10 cellular contexts compared by ENCODE assay signal in the genomic region with DNA sequence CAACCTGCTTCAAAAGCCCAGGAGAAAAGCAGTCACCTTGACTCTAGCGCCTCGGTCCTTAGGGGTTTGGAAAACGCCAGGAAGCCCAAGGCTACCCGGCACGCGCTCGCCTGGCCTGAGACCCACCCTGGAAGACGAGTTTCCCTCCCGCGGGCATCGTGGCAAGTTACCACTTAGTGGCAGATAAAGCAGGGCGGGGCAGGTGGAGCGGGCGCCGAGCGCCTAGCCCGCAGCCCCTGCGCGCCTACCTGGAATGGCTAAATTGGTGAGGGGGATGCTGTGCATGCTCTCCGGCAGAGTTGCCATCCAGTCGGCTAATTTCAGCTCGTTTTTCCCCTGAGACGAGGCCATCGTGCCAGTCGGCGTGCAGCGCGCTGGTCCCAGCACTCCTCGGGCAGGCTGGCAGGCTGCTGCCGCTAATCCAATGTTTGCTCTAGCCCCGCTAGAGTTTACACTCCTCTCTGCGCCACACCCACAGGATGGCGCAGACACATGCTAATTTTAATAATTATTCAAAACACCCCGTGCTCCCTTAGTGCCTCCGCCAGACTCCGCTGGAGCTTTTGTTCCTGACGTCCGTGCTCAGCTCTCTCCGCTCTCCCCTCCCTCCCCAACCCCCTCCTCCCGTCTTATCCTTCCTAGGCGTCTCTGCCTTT. TPM values are rescaled to one million over a fixed set of nuclear protein-coding genes. Genes with fewer than 3 reads are reported as not detected.
DNase-seq lines count a peak whose midpoint lies in the region; ATAC-seq, FAIRE-seq and TF ChIP-seq lines count a peak whose summit lies in the region.
"Had no signal": no experiment of that assay in that cellular context is flagged by ENCODE, and none has a peak within 500 bp of the region (broad histone marks: within the 10 kb centered on the region; RNA-seq: fewer than 3 reads in every experiment).

A gene with protein sequence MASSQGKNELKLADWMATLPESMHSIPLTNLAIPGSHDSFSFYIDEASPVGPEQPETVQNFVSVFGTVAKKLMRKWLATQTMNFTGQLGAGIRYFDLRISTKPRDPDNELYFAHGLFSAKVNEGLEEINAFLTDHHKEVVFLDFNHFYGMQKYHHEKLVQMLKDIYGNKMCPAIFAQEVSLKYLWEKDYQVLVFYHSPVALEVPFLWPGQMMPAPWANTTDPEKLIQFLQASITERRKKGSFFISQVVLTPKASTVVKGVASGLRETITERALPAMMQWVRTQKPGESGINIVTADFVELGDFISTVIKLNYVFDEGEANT (minus strand): TSS at position 426 of the 656 bp plus-strand sequence. CDS start 75 bp downstream, at position 351.

- no peak for TF ChIP-seq RAD21 in HepG2 (CRISPR knock-in tag; IDR thresholded peaks at IDR 0.05)

- H3K36me3 ChIP-seq in A673 (ENCODE audit: insufficient read depth, low read length, poor library complexity, severe bottlenecking) = no peaks in the 10 kb centered on the region
- H3K36me3 ChIP-seq in HepG2 (replicated peaks in 1 of 2; ENCODE audit: control insufficient read depth in 1 of 2, insufficient read depth in 2 of 2, low read length in 2 of 2) = no peaks in the 10 kb centered on the region
- H3K36me3 ChIP-seq in urinary bladder (ENCODE audit: insufficient read depth) = no peaks in the 10 kb centered on the region
- no peaks in the 10 kb centered on the region for H3K36me3 ChIP-seq in Karpas-422 (ENCODE audit: insufficient read depth, low read length)
- H3K36me3 ChIP-seq: SJSA1 had no signal

- TF ChIP-seq EP300 in HepG2 (IDR thresholded peaks at IDR 0.05; ENCODE audit: low read depth in 2 of 2, low read length in 2 of 2) (no peak), HepG2 (CRISPR knock-in tag; IDR thresholded peaks at IDR 0.05; ENCODE audit: borderline replicate concordance) (no peak)

- POLR2A ChIA-PET in A673 (lab: Charles Lee; ENCODE audit: low non-redundant PET) (no interaction called here), HepG2 (lab: Yijun Ruan, JAX) (no interaction called here)

- H3K79me2 ChIP-seq in HepG2 (ENCODE audit: insufficient read depth, low read length) (no peaks in the 10 kb centered on the region), Karpas-422 (ENCODE audit: low read length) (no peaks in the 10 kb centered on the region)

- FAIRE-seq in HepG2 (lab: Jason Lieb, UNC) = no peak

- H3K9me2 ChIP-seq in Karpas-422 (replicated peaks; ENCODE audit: insufficient read depth, low read length) = no peaks in the 10 kb centered on the region

- TF ChIP-seq CTCF in A673 (conservative IDR thresholded peaks at IDR 0.05; ENCODE audit: low read depth, low read length) (no peak), cardiac fibroblast (IDR thresholded peaks at IDR 0.05; ENCODE audit: low read depth, low read length) (no peak), HepG2 (CRISPR knock-in tag; IDR thresholded peaks at IDR 0.05) (no peak)

- intact Hi-C loops in A673 (cut with micrococcal nuclease; ENCODE audit: unreplicated experiment) (no loop called here), HepG2 (cut with micrococcal nuclease; ENCODE audit: unreplicated experiment) (no loop called here)

- H3K4me3 ChIP-seq in A673 (ENCODE audit: low read depth, low read length, poor library complexity, severe bottlenecking) = peak within 1 kb of the TSS; percentile 45
- H3K4me3 ChIP-seq in cardiac fibroblast (replicated peaks in 1 of 2; ENCODE audit: low read depth in 2 of 2, low read length in 2 of 2) = peak within 1 kb of the TSS; percentile 56 to 98
- H3K4me3 ChIP-seq in HepG2 (replicated peaks in 1 of 3; ENCODE audit: insufficient read depth in 1 of 3, low read depth in 2 of 3, low read length in 3 of 3) = peak within 1 kb of the TSS in 1 of 3 experiments; percentile 13; a peak in 1 of 6 replicates
- peak within 1 kb of the TSS; percentile 23 for H3K4me3 ChIP-seq in urinary bladder (ENCODE audit: low read depth, low read length)
- H3K4me3 ChIP-seq in Karpas-422 (ENCODE audit: low read length) = no peak within 1 kb of the TSS
- H3K4me3 ChIP-seq: SJSA1 had no signal

- ATAC-seq in HepG2 = peak; percentile 90
- ATAC-seq: naive thymus-derived CD8-positive, alpha-beta T cell had no signal

- peak within 1 kb of the TSS; percentile 45; the same call in 1 of the 2 replicates for H3K4me2 ChIP-seq in HepG2 (ENCODE audit: low read depth, low read length)
- H3K4me2 ChIP-seq in Karpas-422 (ENCODE audit: low read depth, low read length, poor library complexity, severe bottlenecking) = no peak within 1 kb of the TSS

- no peaks in the 10 kb centered on the region for H4K20me1 ChIP-seq in HepG2 (ENCODE audit: insufficient read depth, low read length)
- no peaks in the 10 kb centered on the region for H4K20me1 ChIP-seq in Karpas-422 (ENCODE audit: insufficient read depth, low read depth, low read length)

- H3K27me3 ChIP-seq in A673 (replicated peaks; ENCODE audit: insufficient read depth, low read depth, low read length, poor library complexity) (peaks cover 13% of the 10 kb centered on the region), HepG2 (ENCODE audit: control insufficient read depth in 1 of 2, insufficient read depth in 2 of 2, low read length in 2 of 2) (peaks cover 0 to 8% of the 10 kb centered on the region in 2 experiments; a peak in 2 of 5 replicates), Karpas-422 (ENCODE audit: low read length) (no peaks in the 10 kb centered on the region)

- H3K9ac ChIP-seq in HepG2 (ENCODE audit: insufficient read depth, low read depth, low read length) (no peak within 1 kb of the TSS), Karpas-422 (ENCODE audit: low read length) (no peak within 1 kb of the TSS)

- no peak within 1 kb of the TSS for H2AFZ ChIP-seq in HepG2 (ENCODE audit: low read length)
- H2AFZ ChIP-seq in Karpas-422 (ENCODE audit: low read length) = no peak within 1 kb of the TSS

- TF ChIP-seq POLR2A in HepG2 (IDR thresholded peaks at IDR 0.05; ENCODE audit: insufficient read depth in 1 of 2, low read depth in 2 of 2, low read length in 2 of 2) = no peak

- 16% methylated on average over 8 of the region's 41 CpGs for WGBS in HepG2 (ENCODE audit: low lambda C conversion rate)
- WGBS in urinary bladder = 1% methylated on average over 41 of the region's 41 CpGs

- H3K4me1 ChIP-seq in A673 (ENCODE audit: insufficient read depth, low read length, poor library complexity, severe bottlenecking) (peaks cover 6% of the 10 kb centered on the region), HepG2 (ENCODE audit: insufficient read depth, low read length) (no peaks in the 10 kb centered on the region), urinary bladder (ENCODE audit: insufficient read depth) (peaks cover 2% of the 10 kb centered on the region), Karpas-422 (ENCODE audit: low read length) (no peaks in the 10 kb centered on the region)
- H3K4me1 ChIP-seq: SJSA1 had no signal

- CTCF ChIA-PET in A673 (lab: Charles Lee) = interaction anchor here (0.6 kb wide), 1 partner anchor 712 kb away, joined by 9 read pairs; no protein-coding TSS in a partner anchor
- CTCF ChIA-PET in HepG2 (lab: Yijun Ruan, JAX; ENCODE audit: low intra/inter-chr PET ratio, low total read pairs) = no interaction called here

- in situ Hi-C loops in HepG2 (cut with HindIII; ENCODE audit: extremely low pct_ligation_motif_present, low pct_unique_long_range_greater_than_20kb) = no loop called here

- BruUV-seq in A673 (replicated peaks; lab: Mats Ljungman, UMichigan) = no TSS peak
- BruUV-seq in HepG2 (replicated peaks; lab: Mats Ljungman, UMichigan) = no TSS peak

- H3K9me3 ChIP-seq in A673 (ENCODE audit: low read depth, low read length, poor library complexity, severe bottlenecking) (no peaks in the 10 kb centered on the region), HepG2 (ENCODE audit: low read length) (no peaks in the 10 kb centered on the region), Karpas-422 (ENCODE audit: low read length) (no peaks in the 10 kb centered on the region)
- H3K9me3 ChIP-seq: SJSA1 had no signal

- H3K27ac ChIP-seq in A673 (ENCODE audit: low read depth, low read length, poor library complexity, severe bottlenecking) = no peak within 1 kb of the TSS
- H3K27ac ChIP-seq in HepG2 (ENCODE audit: extremely low read length, insufficient read depth, low read length) = no peak within 1 kb of the TSS
- no peak within 1 kb of the TSS for H3K27ac ChIP-seq in urinary bladder (ENCODE audit: low read depth)
- H3K27ac ChIP-seq in Karpas-422 (ENCODE audit: low read length) = no peak within 1 kb of the TSS
- H3K27ac ChIP-seq: SJSA1 had no signal

- peak; percentile 84 for DNase-seq in A673 (ENCODE audit: low spot score)
- peak; percentile 81 for DNase-seq in NCI-H1417 treated with DMSO at 0.1 percent for 48 hours (lab: John Stamatoyannopoulos, UW)
- peak; percentile 11 to 87 for DNase-seq in cardiac fibroblast (ENCODE audit: low read depth in 2 of 2)
- DNase-seq in HepG2 (ENCODE audit: low spot score) = no peak
- DNase-seq in OCI-M2 (lab: John Stamatoyannopoulos, UW; ENCODE audit: unreplicated experiment) = no peak
- DNase-seq in Karpas-422 = no peak
- DNase-seq in RPMI8226 = no peak

RNA-seq across cellular contexts. Expression of the gene that starts here (rescaled TPM):
- total RNA-seq in A673 (2021) = 1.3 and 1.7 TPM in 2 replicates
- 0.03 TPM in 1 of 2 replicates, not detected in the other for total RNA-seq in HepG2 (2016; rRNA removed; fragmentation: Illumina TruSeq; extraction: Trizol)
- not detected in 2 replicates for total RNA-seq in HepG2 (2016; cell fraction: cytosol; rRNA removed; fragmentation: Illumina TruSeq; extraction: Trizol; ENCODE audit: low read depth)
- 0.03 TPM in 1 of 2 replicates, not detected in the other for total RNA-seq in HepG2 (2016; cell fraction: insoluble cytoplasmic fraction; rRNA removed; fragmentation: Illumina TruSeq; extraction: Trizol)
- total RNA-seq in HepG2 (2016; cell fraction: membrane; rRNA removed; fragmentation: Illumina TruSeq; extraction: Trizol) = not detected in 2 replicates
- 0.06 TPM in 2 replicates for total RNA-seq in HepG2 (2016; cell fraction: nucleus; rRNA removed; fragmentation: Illumina TruSeq; extraction: Trizol)
- polyA plus RNA-seq in HepG2 (2011; rRNA removed) = 0.03 TPM in 1 of 2 replicates, not detected in the other
- polyA plus RNA-seq in HepG2 (2011; cell fraction: cytosol; rRNA removed) = not detected in 2 replicates
- polyA plus RNA-seq in HepG2 (2011; cell fraction: nucleus; rRNA removed) = 0.02 TPM in 1 of 2 replicates, not detected in the other
- not detected in 2 replicates for polyA plus RNA-seq in HepG2 (2012)
- polyA plus RNA-seq in HepG2 (2016; cell fraction: cytosol; fragmentation: Illumina TruSeq; extraction: Trizol; ENCODE audit: low read depth) = not detected in 2 replicates
- polyA plus RNA-seq in HepG2 (2016; cell fraction: insoluble cytoplasmic fraction; fragmentation: Illumina TruSeq; extraction: Trizol; ENCODE audit: low read depth) = 0.03 TPM in 1 of 2 replicates, not detected in the other
- not detected in 2 replicates for polyA plus RNA-seq in HepG2 (2016; cell fraction: membrane; fragmentation: Illumina TruSeq; extraction: Trizol; ENCODE audit: low read depth)
- 0.05 TPM in 1 of 2 replicates, not detected in the other for polyA plus RNA-seq in HepG2 (2016; cell fraction: nucleus; fragmentation: Illumina TruSeq; extraction: Trizol; ENCODE audit: insufficient read depth, low read depth)
- 0.02 TPM in 1 of 2 replicates, not detected in the other for polyA minus RNA-seq in HepG2 (2011; rRNA and poly(A)+ RNA removed; ENCODE audit: low replicate concordance)
- polyA minus RNA-seq in HepG2 (2011; cell fraction: cytosol; rRNA and poly(A)+ RNA removed) = not detected in 2 replicates
- polyA minus RNA-seq in HepG2 (2011; cell fraction: nucleus; rRNA and poly(A)+ RNA removed) = 0.12 TPM in 1 of 2 replicates, not detected in the other
- 0.42 TPM for total RNA-seq in urinary bladder
- polyA plus RNA-seq in urinary bladder = 2.5 TPM
- total RNA-seq in Karpas-422 (2014; rRNA removed; shearing (Covaris generic); ENCODE audit: low replicate concordance) = not detected in 2 replicates
- total RNA-seq: naive thymus-derived CD8-positive, alpha-beta T cell; SJSA1 had no signal
- polyA plus RNA-seq: naive thymus-derived CD8-positive, alpha-beta T cell had no signal

Comparison
In these comparisons a context has a peak if more than half of its experiments do, and no peak if none do; other contexts are left out.
1. Peak in ATAC-seq and H3K4me2 ChIP-seq in HepG2; RNA of the gene not detected or under 1 TPM.
2. DNase-seq: peak in A673 (single experiment), NCI-H1417 treated with DMSO at 0.1 percent for 48 hours (single experiment) and cardiac fibroblast (2 of 2); none in HepG2 (single experiment), OCI-M2 (single experiment), Karpas-422 (single experiment) and RPMI8226 (single experiment).